In the genomic region with DNA sequence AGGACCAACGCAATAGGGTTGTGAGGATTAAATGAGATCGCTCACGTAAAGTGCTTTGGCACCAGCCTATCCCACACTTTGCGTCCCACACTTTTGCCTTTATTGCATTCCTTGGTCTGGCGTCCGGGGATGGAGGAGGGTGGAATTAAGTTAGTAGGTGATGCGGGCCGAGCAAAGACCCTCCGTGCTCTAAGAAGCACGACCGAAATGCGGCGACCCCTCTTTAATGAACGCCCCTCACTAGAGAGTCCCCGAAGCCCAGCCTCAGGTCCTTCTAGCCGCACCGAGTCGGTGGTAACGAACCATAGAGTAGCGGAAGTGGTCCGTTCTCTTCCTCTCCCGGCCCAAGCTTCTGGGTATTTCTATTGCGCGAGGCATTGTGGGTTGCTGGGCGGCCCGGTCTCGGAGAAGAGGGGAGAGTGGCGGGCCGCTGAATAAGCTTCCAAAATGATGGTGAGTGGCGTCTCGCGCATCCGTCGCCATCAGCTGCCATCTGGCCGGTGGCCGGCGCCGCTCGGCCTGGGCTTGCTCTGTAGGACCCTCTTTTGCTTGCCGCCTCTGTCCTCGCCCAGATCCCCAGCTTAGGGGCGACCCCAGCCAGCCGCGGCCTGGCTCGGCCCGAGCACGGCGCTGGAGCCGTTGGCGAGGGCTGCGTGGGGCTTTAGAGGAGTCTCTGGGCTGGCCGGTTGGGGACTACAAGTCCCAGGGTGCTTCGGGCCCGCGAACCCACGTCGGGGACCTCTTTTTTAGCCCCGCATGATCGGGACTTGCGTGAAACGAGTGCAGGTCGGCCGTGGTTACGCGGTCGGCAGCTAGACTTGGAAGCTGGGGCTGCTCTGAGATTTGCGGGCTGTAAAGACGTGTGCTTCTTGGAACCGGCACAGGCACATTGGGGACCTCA, we compare ENCODE assay signal across 8 cellular contexts. TPM values are rescaled to one million over a fixed set of nuclear protein-coding genes. Genes with fewer than 3 reads are reported as not detected.
DNase-seq lines count a peak whose midpoint lies in the region; ATAC-seq, FAIRE-seq and TF ChIP-seq lines count a peak whose summit lies in the region.

A gene (plus strand): TSS at position 377 of the 901 bp plus-strand sequence. CDS start 71 bp downstream, at position 448.

- WGBS in H1 (ENCODE audit: extremely low coverage in 1 of 2, insufficient coverage in 1 of 2, insufficient read length in 1 of 2, insufficient replicate concordance in 2 of 2, low coverage in 1 of 2, low lambda C conversion rate in 2 of 2, missing lambda C conversion rate in 1 of 2), 2 experiments, result 1% methylated on average over 66 of the region's 69 CpGs; no CpG with 5 or more reads in 1 of the 2 experiments
- no CpG with 5 or more reads among the region's 69 CpGs for WGBS in mesendoderm (ENCODE audit: extremely low coverage, insufficient coverage, low lambda C conversion rate)

- peak in 1 of 2 experiments; percentile 43; a peak in 1 of 3 replicates for TF ChIP-seq EP300 in H1 (IDR thresholded peaks at IDR 0.05; ENCODE audit: borderline replicate concordance in 1 of 2, low read depth in 2 of 2, low read length in 2 of 2)

- no peak for TF ChIP-seq RAD21 in H1 (IDR thresholded peaks at IDR 0.05 in 1 of 2, conservative IDR thresholded peaks at IDR 0.05 in 1 of 2; ENCODE audit: low read depth in 2 of 2, low read length in 2 of 2)

- no peak within 1 kb of the TSS for H3K14ac ChIP-seq in H1 (ENCODE audit: insufficient read length)

- no peak for FAIRE-seq in H1 (lab: Jason Lieb, UNC)

- peak within 1 kb of the TSS; percentile 38 for H4K91ac ChIP-seq in H1 (replicated peaks; ENCODE audit: insufficient read length, low read length)

- POLR2A ChIA-PET in H1 (lab: Charles Lee; ENCODE audit: partially characterized antibody), result interaction anchor here (0.6 to 8.8 kb wide), 25 partner anchors 11 to 1472 kb away, joined by 3 to 113 read pairs (median 4); a partner anchor contains a TSS

- peaks cover 8% of the 10 kb centered on the region for H3K79me1 ChIP-seq in H1 (ENCODE audit: low read depth, low read length)
- H3K79me1 ChIP-seq in mesendoderm (ENCODE audit: low read length), result peaks cover 6% of the 10 kb centered on the region

- H3K18ac ChIP-seq in H1 (ENCODE audit: extremely low read depth, low read length) (peak within 1 kb of the TSS; percentile 52), mesendoderm (ENCODE audit: low read length) (peak within 1 kb of the TSS; percentile 57)

- H4K20me1 ChIP-seq in H1 (replicated peaks in 1 of 2; ENCODE audit: control insufficient read depth in 1 of 2, insufficient read depth in 2 of 2, low read length in 2 of 2), result peaks cover 9 to 26% of the 10 kb centered on the region in 2 experiments

- H3K4me2 ChIP-seq in H1 (ENCODE audit: insufficient read depth in 1 of 2, low read depth in 2 of 2, low read length in 2 of 2) (peak within 1 kb of the TSS; percentile 94 to 99), mesendoderm (ENCODE audit: low read length) (peak within 1 kb of the TSS; percentile 100)

- no peak within 1 kb of the TSS for H3K23ac ChIP-seq in H1 (ENCODE audit: insufficient read length)
- peak within 1 kb of the TSS; percentile 94 for H3K23ac ChIP-seq in mesendoderm (ENCODE audit: low read length)

- peak; percentile 59 for ATAC-seq in GM21381 (IDR thresholded peaks at IDR 0.05; ENCODE audit: unreplicated experiment)

- H3K27me3 ChIP-seq in H1 (replicated peaks in 1 of 4; ENCODE audit: control insufficient read depth in 3 of 4, extremely low read depth in 1 of 4, insufficient read depth in 3 of 4, low read length in 3 of 4) (no peaks in the 10 kb centered on the region; a peak in 2 of 7 replicates), mesendoderm (ENCODE audit: insufficient read depth, low read length, poor library complexity) (no peaks in the 10 kb centered on the region)

- H3K79me2 ChIP-seq in H1 (ENCODE audit: control insufficient read depth in 1 of 2, insufficient read depth in 2 of 2, low read length in 2 of 2) (peaks cover 46 to 51% of the 10 kb centered on the region in 2 experiments), mesendoderm (ENCODE audit: control insufficient read depth, insufficient read depth, low read length) (peaks cover 49% of the 10 kb centered on the region)

- H3K4ac ChIP-seq in H1 (replicated peaks; ENCODE audit: insufficient read length, low read depth, low read length) (no peak within 1 kb of the TSS), mesendoderm (ENCODE audit: low read depth, low read length) (peak within 1 kb of the TSS; percentile 87)

- H2BK15ac ChIP-seq in H1 (ENCODE audit: low read length) (no peak within 1 kb of the TSS; the same call in 1 of the 2 replicates), mesendoderm (replicated peaks; ENCODE audit: low read depth) (no peak within 1 kb of the TSS)

- H2BK5ac ChIP-seq in H1 (ENCODE audit: low read depth, low read length) (peak within 1 kb of the TSS; percentile 91), mesendoderm (ENCODE audit: low read length) (peak within 1 kb of the TSS; percentile 77)

- H2AFZ ChIP-seq in H1 (ENCODE audit: low read length), result peak within 1 kb of the TSS; percentile 82; the same call in 1 of the 2 replicates

- peak; percentile 94 to 98 for TF ChIP-seq POLR2A in H1 (IDR thresholded peaks at IDR 0.05; ENCODE audit: control extremely low read depth in 1 of 2, low read depth in 2 of 2, low read length in 2 of 2)

- H3K56ac ChIP-seq in H1 (replicated peaks; ENCODE audit: insufficient read length, low read depth, low read length), result peak within 1 kb of the TSS; percentile 16
- peak within 1 kb of the TSS; percentile 96 for H3K56ac ChIP-seq in mesendoderm (ENCODE audit: low read length)

- peak within 1 kb of the TSS; percentile 89 for H3K27ac ChIP-seq in H1 (ENCODE audit: low read depth, low read length)
- H3K27ac ChIP-seq in mesendoderm (ENCODE audit: low read depth, low read length), result peak within 1 kb of the TSS; percentile 54

- peak within 1 kb of the TSS; percentile 82 to 93 (median 88) for H3K4me3 ChIP-seq in H1 (ENCODE audit: extremely low read depth in 1 of 4, insufficient read depth in 2 of 4, low read depth in 3 of 4, low read length in 4 of 4)
- peak within 1 kb of the TSS; percentile 95 for H3K4me3 ChIP-seq in mesendoderm (ENCODE audit: low read length)

- H4K8ac ChIP-seq in H1 (ENCODE audit: extremely low read depth, insufficient read depth, low read length) (peak within 1 kb of the TSS; percentile 96; the same call in 1 of the 2 replicates), mesendoderm (ENCODE audit: low read depth, low read length) (peak within 1 kb of the TSS; percentile 66)

- peaks cover 0 to 8% (median 5%) of the 10 kb centered on the region in 4 experiments; a peak in 5 of 8 replicates for H3K36me3 ChIP-seq in H1 (ENCODE audit: control insufficient read depth in 2 of 4, insufficient read depth in 4 of 4, low read length in 3 of 4)
- H3K36me3 ChIP-seq in mesendoderm (ENCODE audit: control insufficient read depth, insufficient read depth, low read length), result no peaks in the 10 kb centered on the region

- DNase-seq in COR-L47 (lab: John Stamatoyannopoulos, UW), result peak; percentile 88
- peak in 75 of 76 experiments; percentile 10 to 88 (median 74) for DNase-seq in HUDEP-2 (lab: John Stamatoyannopoulos, UW; ENCODE audit: unreplicated experiment in 76 of 76)
- peak; percentile 79 for DNase-seq in NOMO-1 treated with dmso at 0.1 percent for 144 hours (lab: John Stamatoyannopoulos, UW; ENCODE audit: unreplicated experiment)
- DNase-seq in activated CD8-positive, alpha-beta memory T cell treated with anti-CD3 and anti-CD28 coated beads for 48 hours (ENCODE audit: low read depth in 2 of 3, low spot score in 2 of 3), result peak; percentile 62 to 64 (median 63)
- DNase-seq in H1 (ENCODE audit: low read depth in 1 of 2, low spot score in 2 of 2), result peak in 1 of 2 experiments; percentile 84
- peak; percentile 96 for DNase-seq in mesendoderm
- DNase-seq in stimulated activated CD8-positive, alpha-beta memory T cell treated with anti-CD3 and anti-CD28 coated beads, Interleukin-12 subunit alpha, Interleukin-12 subunit beta, amount 100 ng/mL, for 4 hours (ENCODE audit: low read depth), result peak; percentile 70

- no peak within 1 kb of the TSS for H2BK20ac ChIP-seq in H1 (ENCODE audit: low read length)

- H2BK120ac ChIP-seq in H1 (replicated peaks; ENCODE audit: low read depth, low read length) (no peak within 1 kb of the TSS), mesendoderm (ENCODE audit: low read depth, low read length) (no peak within 1 kb of the TSS)

- H3K4me1 ChIP-seq in H1 (replicated peaks in 1 of 4; ENCODE audit: control insufficient read depth in 3 of 4, insufficient read depth in 4 of 4, low read length in 3 of 4) (peaks cover 10 to 21% (median 16%) of the 10 kb centered on the region in 4 experiments; a peak in 6 of 7 replicates), mesendoderm (ENCODE audit: control insufficient read depth, low read depth, low read length) (peaks cover 11% of the 10 kb centered on the region)

- H3K9ac ChIP-seq in H1 (replicated peaks in 1 of 4; ENCODE audit: extremely low read depth in 1 of 4, low read depth in 3 of 4, low read length in 3 of 4) (peak within 1 kb of the TSS; percentile 94 to 97 (median 95)), mesendoderm (ENCODE audit: low read length) (peak within 1 kb of the TSS; percentile 98)

- H2AK5ac ChIP-seq in H1 (ENCODE audit: low read depth, low read length) (no peak within 1 kb of the TSS; the same call in 1 of the 2 replicates), mesendoderm (ENCODE audit: low read length) (no peak within 1 kb of the TSS)

- no peaks in the 10 kb centered on the region for H3K9me3 ChIP-seq in H1 (ENCODE audit: insufficient read depth in 2 of 2, low read depth in 1 of 2, low read length in 1 of 2)

- H4K5ac ChIP-seq in H1 (ENCODE audit: insufficient read length, low read depth, low read length) (peak within 1 kb of the TSS; percentile 40), mesendoderm (ENCODE audit: low read length) (peak within 1 kb of the TSS; percentile 72)

- no peak for TF ChIP-seq CTCF in H1 (IDR thresholded peaks at IDR 0.05; ENCODE audit: control extremely low read depth in 1 of 3, insufficient read depth in 1 of 3, low read depth in 1 of 3, low read length in 3 of 3)

- H3K23me2 ChIP-seq in H1 (ENCODE audit: low read depth, low read length), result peaks cover 21% of the 10 kb centered on the region

- peak within 1 kb of the TSS; percentile 28; the same call in 1 of the 2 replicates for H2BK12ac ChIP-seq in H1 (ENCODE audit: low read depth, low read length)

- CTCF ChIA-PET in H1 (lab: Charles Lee; ENCODE audit: partially characterized antibody), result interaction anchor here (0.6 to 10.2 kb wide), 5 partner anchors 12 to 57 kb away, joined by 3 to 51 read pairs (median 19); a partner anchor contains a TSS

RNA-seq across cellular contexts. Expression of the gene that starts here (rescaled TPM):
- 474 and 486 TPM in 2 replicates for total RNA-seq in H1 (2021; fragmentation: NEBNext Ultra II Directional; extraction: Animal tissue kit (Norgen Biotek cat#: 25700))
- 440 and 465 TPM in 2 replicates for polyA plus RNA-seq in H1 (2011; rRNA removed)
- 483 TPM for polyA plus RNA-seq in H1 (2011; cell fraction: cytosol; rRNA removed)
- polyA plus RNA-seq in H1 (2011; cell fraction: nucleus; rRNA removed), result 363 TPM
- 514 to 726 TPM (median 597 TPM) in 4 replicates for polyA plus RNA-seq in H1 (2012, experiment 1 of 2)
- polyA plus RNA-seq in H1 (2012, experiment 2 of 2), result 623 TPM
- 488 TPM for polyA plus RNA-seq in H1 (2013, experiment 1 of 2)
- polyA plus RNA-seq in H1 (2013, experiment 2 of 2), result 468 TPM
- polyA minus RNA-seq in H1 (2011; rRNA and poly(A)+ RNA removed), result 487 and 491 TPM in 2 replicates
- polyA minus RNA-seq in H1 (2011; cell fraction: cytosol; rRNA and poly(A)+ RNA removed), result 206 TPM
- polyA minus RNA-seq in H1 (2011; cell fraction: nucleus; rRNA and poly(A)+ RNA removed), result 137 TPM
- polyA plus RNA-seq in mesendoderm (2013, experiment 1 of 2), result 657 TPM
- 670 TPM for polyA plus RNA-seq in mesendoderm (2013, experiment 2 of 2)
